ENCODE assay signal across 1 cellular context in genomic region chr1:67500413-67500959, GRCh38.
TF ChIP-seq lines count a peak whose summit lies in the region.

No MANE protein-coding gene starts in this region.

TF ChIP-seq in HepG2, 621 proteins besides CTCF, POLR2A, EP300 and RAD21 (continued from another document and continues in another):
- TF ChIP-seq, protein P1, sequence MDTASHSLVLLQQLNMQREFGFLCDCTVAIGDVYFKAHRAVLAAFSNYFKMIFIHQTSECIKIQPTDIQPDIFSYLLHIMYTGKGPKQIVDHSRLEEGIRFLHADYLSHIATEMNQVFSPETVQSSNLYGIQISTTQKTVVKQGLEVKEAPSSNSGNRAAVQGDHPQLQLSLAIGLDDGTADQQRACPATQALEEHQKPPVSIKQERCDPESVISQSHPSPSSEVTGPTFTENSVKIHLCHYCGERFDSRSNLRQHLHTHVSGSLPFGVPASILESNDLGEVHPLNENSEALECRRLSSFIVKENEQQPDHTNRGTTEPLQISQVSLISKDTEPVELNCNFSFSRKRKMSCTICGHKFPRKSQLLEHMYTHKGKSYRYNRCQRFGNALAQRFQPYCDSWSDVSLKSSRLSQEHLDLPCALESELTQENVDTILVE (CRISPR knock-in tag; IDR thresholded peaks at IDR 0.05) = no peak
- TF ChIP-seq MTA3 (CRISPR knock-in tag; IDR thresholded peaks at IDR 0.05) (no peak), ZEB1 (IDR thresholded peaks at IDR 0.05; ENCODE audit: insufficient replicate concordance, low read depth) (no peak), HIC2 (CRISPR knock-in tag; IDR thresholded peaks at IDR 0.05; ENCODE audit: low read depth) (no peak), ZNF703 (CRISPR knock-in tag; IDR thresholded peaks at IDR 0.05; ENCODE audit: borderline replicate concordance) (no peak), REST (IDR thresholded peaks at IDR 0.05; ENCODE audit: borderline replicate concordance in 1 of 2, low read depth in 1 of 2, low read length in 2 of 2) (no peak), GABPA (IDR thresholded peaks at IDR 0.05; ENCODE audit: low read depth, low read length) (no peak), GABPA (CRISPR knock-in tag; IDR thresholded peaks at IDR 0.05; ENCODE audit: low read depth) (no peak), ZNF354B (CRISPR knock-in tag; IDR thresholded peaks at IDR 0.05) (no peak), HNRNPH1 (optimal IDR thresholded peaks at IDR 0.05; ENCODE audit: low read depth, low read length) (no peak), HNRNPK (IDR thresholded peaks at IDR 0.05; ENCODE audit: low read depth, low read length, poor library complexity, severe bottlenecking) (no peak), BHLHE40 (IDR thresholded peaks at IDR 0.05; ENCODE audit: low read length) (peak; percentile 42), AGO1 (IDR thresholded peaks at IDR 0.05; ENCODE audit: low read depth, low read length, poor library complexity, severe bottlenecking) (no peak), PLRG1 (conservative IDR thresholded peaks at IDR 0.05) (no peak), RARG (CRISPR knock-in tag; IDR thresholded peaks at IDR 0.05; ENCODE audit: low read depth) (no peak), KLF15 (CRISPR knock-in tag; IDR thresholded peaks at IDR 0.05; ENCODE audit: borderline replicate concordance) (no peak), ZFYVE20 (CRISPR knock-in tag; IDR thresholded peaks at IDR 0.05; ENCODE audit: borderline replicate concordance, low read depth) (no peak), ZNF337 (CRISPR knock-in tag; IDR thresholded peaks at IDR 0.05; ENCODE audit: borderline replicate concordance, low read depth) (no peak), BCL3 (CRISPR knock-in tag; IDR thresholded peaks at IDR 0.05) (no peak), ZC3H4 (CRISPR knock-in tag; IDR thresholded peaks at IDR 0.05; ENCODE audit: borderline replicate concordance) (no peak), ZSCAN21 (CRISPR knock-in tag; IDR thresholded peaks at IDR 0.05; ENCODE audit: borderline replicate concordance) (no peak; the same call in 1 of the 2 replicates), MBNL3 (CRISPR knock-in tag; conservative IDR thresholded peaks at IDR 0.05) (no peak), THAP11 (CRISPR knock-in tag; IDR thresholded peaks at IDR 0.05) (peak; percentile 63), USF2 (IDR thresholded peaks at IDR 0.05; ENCODE audit: low read depth, low read length) (no peak), USF2 (CRISPR knock-in tag; IDR thresholded peaks at IDR 0.05; ENCODE audit: borderline replicate concordance) (no peak), HOXD1 (CRISPR knock-in tag; IDR thresholded peaks at IDR 0.05) (no peak), CREM (IDR thresholded peaks at IDR 0.05) (no peak), CREM (CRISPR knock-in tag; IDR thresholded peaks at IDR 0.05) (no peak), ZNF121 (CRISPR knock-in tag; IDR thresholded peaks at IDR 0.05) (no peak; the same call in 1 of the 2 replicates), KDM6A (CRISPR knock-in tag; IDR thresholded peaks at IDR 0.05; ENCODE audit: low read depth) (no peak), SIX4 (CRISPR knock-in tag; IDR thresholded peaks at IDR 0.05) (0 out of 2 replicates have a peak, but pooled peaks have one; percentile 36), ZNF790 (CRISPR knock-in tag; IDR thresholded peaks at IDR 0.05; ENCODE audit: borderline replicate concordance) (no peak), ZKSCAN5 (CRISPR knock-in tag; IDR thresholded peaks at IDR 0.05) (no peak), SNAPC5 (CRISPR knock-in tag; IDR thresholded peaks at IDR 0.05; ENCODE audit: borderline replicate concordance) (no peak), HES4 (CRISPR knock-in tag; IDR thresholded peaks at IDR 0.05; ENCODE audit: borderline replicate concordance) (no peak), ZC3H13 (CRISPR knock-in tag; IDR thresholded peaks at IDR 0.05) (no peak), ZNF644 (CRISPR knock-in tag; IDR thresholded peaks at IDR 0.05; ENCODE audit: low read depth) (0 out of 2 replicates have a peak, but pooled peaks have one; percentile 11), E2F5 (CRISPR knock-in tag; conservative IDR thresholded peaks at IDR 0.05) (no peak; the same call in 1 of the 2 replicates), CEBPB (IDR thresholded peaks at IDR 0.05; ENCODE audit: borderline replicate concordance, low read depth, low read length) (no peak)
- TF ChIP-seq, protein P2, sequence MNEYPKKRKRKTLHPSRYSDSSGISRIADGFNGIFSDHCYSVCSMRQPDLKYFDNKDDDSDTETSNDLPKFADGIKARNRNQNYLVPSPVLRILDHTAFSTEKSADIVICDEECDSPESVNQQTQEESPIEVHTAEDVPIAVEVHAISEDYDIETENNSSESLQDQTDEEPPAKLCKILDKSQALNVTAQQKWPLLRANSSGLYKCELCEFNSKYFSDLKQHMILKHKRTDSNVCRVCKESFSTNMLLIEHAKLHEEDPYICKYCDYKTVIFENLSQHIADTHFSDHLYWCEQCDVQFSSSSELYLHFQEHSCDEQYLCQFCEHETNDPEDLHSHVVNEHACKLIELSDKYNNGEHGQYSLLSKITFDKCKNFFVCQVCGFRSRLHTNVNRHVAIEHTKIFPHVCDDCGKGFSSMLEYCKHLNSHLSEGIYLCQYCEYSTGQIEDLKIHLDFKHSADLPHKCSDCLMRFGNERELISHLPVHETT (CRISPR knock-in tag; conservative IDR thresholded peaks at IDR 0.05) = no peak
- TF ChIP-seq, protein P3, sequence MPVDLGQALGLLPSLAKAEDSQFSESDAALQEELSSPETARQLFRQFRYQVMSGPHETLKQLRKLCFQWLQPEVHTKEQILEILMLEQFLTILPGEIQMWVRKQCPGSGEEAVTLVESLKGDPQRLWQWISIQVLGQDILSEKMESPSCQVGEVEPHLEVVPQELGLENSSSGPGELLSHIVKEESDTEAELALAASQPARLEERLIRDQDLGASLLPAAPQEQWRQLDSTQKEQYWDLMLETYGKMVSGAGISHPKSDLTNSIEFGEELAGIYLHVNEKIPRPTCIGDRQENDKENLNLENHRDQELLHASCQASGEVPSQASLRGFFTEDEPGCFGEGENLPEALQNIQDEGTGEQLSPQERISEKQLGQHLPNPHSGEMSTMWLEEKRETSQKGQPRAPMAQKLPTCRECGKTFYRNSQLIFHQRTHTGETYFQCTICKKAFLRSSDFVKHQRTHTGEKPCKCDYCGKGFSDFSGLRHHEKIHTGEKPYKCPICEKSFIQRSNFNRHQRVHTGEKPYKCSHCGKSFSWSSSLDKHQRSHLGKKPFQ (CRISPR knock-in tag; IDR thresholded peaks at IDR 0.05; ENCODE audit: insufficient replicate concordance) = no peak
